ENCODE assay signal across 9 cellular contexts in the genomic region with DNA sequence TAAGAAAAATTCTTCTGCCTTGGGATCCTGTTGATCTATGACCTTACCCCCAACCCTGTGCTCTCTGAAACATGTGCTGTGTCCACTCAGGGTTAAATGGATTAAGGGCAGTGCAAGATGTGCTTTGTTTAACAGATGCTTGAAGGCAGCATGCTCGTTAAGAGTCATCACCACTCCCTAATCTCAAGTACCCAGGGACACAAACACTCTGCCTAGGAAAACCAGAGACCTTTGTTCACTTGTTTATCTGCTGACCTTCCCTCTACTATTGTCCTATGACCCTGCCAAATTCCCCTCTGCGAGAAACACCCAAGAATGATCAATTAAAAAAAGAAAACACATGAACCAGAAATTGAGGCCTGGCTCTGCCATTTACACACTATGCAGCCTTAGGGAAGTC. TPM values are rescaled to one million over a fixed set of nuclear protein-coding genes. Genes with fewer than 3 reads are reported as not detected.
A peak's percentile ranks its signal among the peaks of the same experiment; 100 is the strongest.
DNase-seq lines count a peak whose midpoint lies in the region; ATAC-seq and TF ChIP-seq lines count a peak whose summit lies in the region.
"Not testable (repeated sequence)": the region's sequence is repeated elsewhere in the genome, so short reads cannot be mapped to it uniquely, and the experiment has no call there.
"Had no signal": no experiment of that assay in that cellular context is flagged by ENCODE, and none has a peak within 500 bp of the region (broad histone marks: within the 10 kb centered on the region; RNA-seq: fewer than 3 reads in every experiment).

No MANE protein-coding gene starts in this region.

- H3K9ac ChIP-seq in neuronal stem cell (ENCODE audit: low read depth, low read length, poor library complexity), result not testable (repeated sequence)

- ATAC-seq in central memory CD8-positive, alpha-beta T cell (replicated peaks; ENCODE audit: extremely low read depth, poor library complexity, severe bottlenecking), result not testable (repeated sequence)

- not testable (repeated sequence) for H2AFZ ChIP-seq in neuronal stem cell (ENCODE audit: low read length)

- no CpG with 5 or more reads among the region's 2 CpGs for WGBS in neuronal stem cell (ENCODE audit: extremely low coverage in 2 of 2, insufficient read length in 2 of 2, insufficient replicate concordance in 1 of 2), 2 donors

- H3K4me1 ChIP-seq in neuronal stem cell (ENCODE audit: control insufficient read depth in 2 of 2, insufficient read depth in 1 of 2, low read depth in 1 of 2, low read length in 2 of 2), result not testable (repeated sequence)

- H3K27ac ChIP-seq in WERI-Rb-1 (peak overlapping the region; percentile 32; the same call in 1 of the 2 replicates), neuronal stem cell (replicated peaks; ENCODE audit: low read length) (peak overlapping the region; percentile 12)

- H3K4me3 Mint-ChIP-seq in central memory CD8-positive, alpha-beta T cell, result not testable (repeated sequence)
- H3K4me3 Mint-ChIP-seq in glutamatergic neuron (ENCODE audit: unreplicated experiment), result peak overlapping the region; percentile 23

- not testable (repeated sequence) for H3K36me3 ChIP-seq in WERI-Rb-1; neuronal stem cell (replicated peaks in 1 of 2; ENCODE audit: control insufficient read depth in 2 of 2, insufficient read depth in 2 of 2, low read length in 2 of 2)

- not testable (repeated sequence) for H2BK120ac ChIP-seq in neuronal stem cell (ENCODE audit: low read depth, low read length)

- H3K27ac Mint-ChIP-seq in central memory CD8-positive, alpha-beta T cell (ENCODE audit: low read depth), result peak overlapping the region; percentile 41
- H3K27ac Mint-ChIP-seq in glutamatergic neuron (ENCODE audit: unreplicated experiment), result peak overlapping the region; percentile 89

- not testable (repeated sequence) for H3K14ac ChIP-seq in neuronal stem cell (ENCODE audit: low read length)

- H3K9me3 Mint-ChIP-seq in central memory CD8-positive, alpha-beta T cell; glutamatergic neuron (ENCODE audit: unreplicated experiment): not testable (repeated sequence)

- not testable (repeated sequence) for H3K4me2 ChIP-seq in neuronal stem cell (ENCODE audit: insufficient read depth, low read length, poor library complexity, severe bottlenecking)

- not testable (repeated sequence) for H3K4me1 Mint-ChIP-seq in central memory CD8-positive, alpha-beta T cell; glutamatergic neuron (ENCODE audit: low read depth, unreplicated experiment)

- H3K27me3 ChIP-seq in WERI-Rb-1 (ENCODE audit: insufficient read depth, low read depth, severe bottlenecking); neuronal stem cell (ENCODE audit: control insufficient read depth in 3 of 3, insufficient read depth in 3 of 3, low read depth in 1 of 3, low read length in 3 of 3): not testable (repeated sequence)

- DNase-seq in WERI-Rb-1; central memory CD8-positive, alpha-beta T cell (ENCODE audit: low spot score in 2 of 2); glutamatergic neuron; neuronal stem cell (ENCODE audit: low spot score): not testable (repeated sequence)

- H2BK15ac ChIP-seq in neuronal stem cell (ENCODE audit: low read length), result not testable (repeated sequence)

- not testable (repeated sequence) for H3K36me3 Mint-ChIP-seq in central memory CD8-positive, alpha-beta T cell (ENCODE audit: insufficient read depth)
- peaks cover 11% of the 10 kb centered on the region for H3K36me3 Mint-ChIP-seq in glutamatergic neuron (ENCODE audit: unreplicated experiment)

- H2BK5ac ChIP-seq in neuronal stem cell (ENCODE audit: low read length), result not testable (repeated sequence)

- not testable (repeated sequence) for TF ChIP-seq CTCF in WERI-Rb-1 (IDR thresholded peaks at IDR 0.05; ENCODE audit: low read depth, low read length); glutamatergic neuron (IDR thresholded peaks at IDR 0.05; ENCODE audit: partially characterized antibody, unreplicated experiment)

- not testable (repeated sequence) for H4K8ac ChIP-seq in neuronal stem cell (ENCODE audit: low read depth, low read length)

- H3K23ac ChIP-seq in neuronal stem cell (ENCODE audit: low read depth, low read length, poor library complexity), result not testable (repeated sequence)

- not testable (repeated sequence) for H3K4me3 ChIP-seq in WERI-Rb-1 (ENCODE audit: low read depth, low read length); neuronal stem cell (ENCODE audit: low read length in 2 of 2)

- not testable (repeated sequence) for H3K79me1 ChIP-seq in neuronal stem cell (ENCODE audit: low read depth, low read length)

- H3K18ac ChIP-seq in neuronal stem cell (ENCODE audit: low read length), result not testable (repeated sequence)

- not testable (repeated sequence) for H2BK12ac ChIP-seq in neuronal stem cell (ENCODE audit: low read length)

- not testable (repeated sequence) for H3K9me3 ChIP-seq in WERI-Rb-1 (ENCODE audit: severe bottlenecking); neuronal stem cell (replicated peaks in 1 of 2; ENCODE audit: control insufficient read depth in 2 of 2, insufficient read depth in 1 of 2, low read depth in 1 of 2, low read length in 2 of 2)

- not testable (repeated sequence) for H2AK5ac ChIP-seq in neuronal stem cell (ENCODE audit: low read depth, low read length)

- H3K4ac ChIP-seq in neuronal stem cell (ENCODE audit: low read length), result not testable (repeated sequence)

- not testable (repeated sequence) for H4K91ac ChIP-seq in neuronal stem cell (ENCODE audit: low read depth, low read length, poor library complexity)

- not testable (repeated sequence) for H3K27me3 Mint-ChIP-seq in central memory CD8-positive, alpha-beta T cell; glutamatergic neuron (ENCODE audit: unreplicated experiment)

RNA-seq across cellular contexts. Expression of gene HTR1D, which starts 40.8 kb away (rescaled TPM):
- total RNA-seq in glutamatergic neuron (ENCODE audit: unreplicated experiment), result 0.20 TPM
- polyA plus RNA-seq in neuronal stem cell (2013, experiment 1 of 2), result 1.9 TPM
- 2.1 TPM for polyA plus RNA-seq in neuronal stem cell (2013, experiment 2 of 2)
- total RNA-seq: CD4-positive, alpha-beta memory T cell; CD4-positive, CD25-positive, alpha-beta regulatory T cell; CD8-positive, alpha-beta memory T cell; GM12878 had no signal
- polyA plus RNA-seq: CD14-positive monocyte; CD4-positive, alpha-beta memory T cell; CD4-positive, CD25-positive, alpha-beta regulatory T cell; CD8-positive, alpha-beta memory T cell had no signal
